In genomic region chr9:4106081-4106491, GRCh38 we compare ENCODE assay signal across 20 cellular contexts.
DNase-seq lines count a peak whose midpoint lies in the region; ATAC-seq and TF ChIP-seq lines count a peak whose summit lies in the region.
"Had no signal": no experiment of that assay in that cellular context is flagged by ENCODE, and none has a peak within 500 bp of the region (broad histone marks: within the 10 kb centered on the region; RNA-seq: fewer than 3 reads in every experiment).

No MANE protein-coding gene starts in this region.

- peaks cover 11% of the 10 kb centered on the region for H3K36me3 Mint-ChIP-seq in HFFc6 (ENCODE audit: low read depth)
- no peaks in the 10 kb centered on the region for H3K36me3 Mint-ChIP-seq in nephron (ENCODE audit: low read depth)
- H3K36me3 Mint-ChIP-seq: activated naive CD8-positive, alpha-beta T cell treated with anti-CD3 and anti-CD28 coated beads for 36 hours; CD8-positive, alpha-beta memory T cell had no signal

- peaks cover 0 to 29% (median 17%) of the 10 kb centered on the region in 9 donors for H3K4me1 ChIP-seq in heart right ventricle
- peaks cover 0 to 8% of the 10 kb centered on the region in 2 experiments; a peak in 3 of 4 replicates for H3K4me1 ChIP-seq in SK-N-SH (ENCODE audit: control insufficient read depth in 1 of 2, insufficient read depth in 2 of 2, low read depth in 1 of 2, low read length in 1 of 2)

- ATAC-seq in heart right ventricle = no peak
- no peak for ATAC-seq in GM19455 (IDR thresholded peaks at IDR 0.05; ENCODE audit: unreplicated experiment)
- no peak for ATAC-seq in GM21515 (IDR thresholded peaks at IDR 0.05; ENCODE audit: unreplicated experiment)
- ATAC-seq: activated CD8-positive, alpha-beta T cell treated with anti-CD3 and anti-CD28 coated beads, Interleukin-2, amount 10 ng/mL, durations not matched to agents 7 days and 5 days; activated T-cell treated with anti-CD3 and anti-CD28 coated beads, Interleukin-2, amount 50 U/mL, for 72 hours had no signal

- WGBS in heart right ventricle, 2 donors = 85 to 91% methylated on average over 8 of the region's 8 CpGs
- over 99% methylated on average over 8 of the region's 8 CpGs for WGBS in SK-N-SH (ENCODE audit: low lambda C conversion rate)

- no peaks in the 10 kb centered on the region for H4K20me1 ChIP-seq in SK-N-SH (ENCODE audit: insufficient read depth)

- peaks cover 2% of the 10 kb centered on the region; the same call in 1 of the 2 replicates for H3K27me3 Mint-ChIP-seq in HFFc6 (ENCODE audit: insufficient read depth)
- H3K27me3 Mint-ChIP-seq in nephron (ENCODE audit: low read depth) = no peaks in the 10 kb centered on the region

- H3K4me3 Mint-ChIP-seq in HFFc6 (no peak overlapping the region), nephron (no peak overlapping the region)
- H3K4me3 Mint-ChIP-seq: activated CD8-positive, alpha-beta T cell treated with anti-CD3 and anti-CD28 coated beads, Interleukin-2, amount 10 ng/mL, durations not matched to agents 7 days and 5 days; activated naive CD8-positive, alpha-beta T cell treated with anti-CD3 and anti-CD28 coated beads for 36 hours; activated T-cell treated with anti-CD3 and anti-CD28 coated beads, Interleukin-2, amount 50 U/mL, for 72 hours; CD8-positive, alpha-beta memory T cell; endodermal cell; neural progenitor cell had no signal

- no peak for TF ChIP-seq CTCF in HFFc6 (IDR thresholded peaks at IDR 0.05)
- TF ChIP-seq CTCF in heart right ventricle (IDR thresholded peaks at IDR 0.05) = no peak
- no peak for TF ChIP-seq CTCF in nephron (IDR thresholded peaks at IDR 0.05; ENCODE audit: unreplicated experiment in 3 of 3)
- TF ChIP-seq CTCF in SK-N-SH (IDR thresholded peaks at IDR 0.05) = no peak

- H3K9ac ChIP-seq in SK-N-SH = no peak overlapping the region
- H3K9ac ChIP-seq: neural progenitor cell had no signal

- H3K9me2 ChIP-seq in SK-N-SH = no peaks in the 10 kb centered on the region

- H3K27ac ChIP-seq in heart right ventricle (peak overlapping the region in 7 of 10 donors; percentile 11 to 70 (median 53)), SK-N-SH (ENCODE audit: low read depth in 2 of 2, low read length in 1 of 2) (no peak overlapping the region)
- H3K27ac ChIP-seq: neural progenitor cell, VCaP had no signal

- H3K36me3 ChIP-seq in heart right ventricle = no peaks in the 10 kb centered on the region
- H3K36me3 ChIP-seq in SK-N-SH (replicated peaks in 1 of 2; ENCODE audit: control insufficient read depth in 1 of 2, insufficient read depth in 2 of 2, low read length in 1 of 2) = peaks cover 0 to 4% of the 10 kb centered on the region in 2 experiments
- H3K36me3 ChIP-seq: neural progenitor cell, Peyer's patch had no signal

- no peak for DNase-seq in HFFc6
- DNase-seq in NCI-H748 treated with DMSO at 0.1 percent for 48 hours (lab: John Stamatoyannopoulos, UW) = peak; percentile 92
- DNase-seq in heart right ventricle = no peak
- no peak for DNase-seq in central memory CD4-positive, alpha-beta T cell
- DNase-seq in SK-N-SH = no peak
- DNase-seq: activated CD8-positive, alpha-beta T cell treated with anti-CD3 and anti-CD28 coated beads, Interleukin-2, amount 10 ng/mL, durations not matched to agents 7 days and 5 days; activated naive CD8-positive, alpha-beta T cell treated with anti-CD3 and anti-CD28 coated beads for 36 hours; activated T-cell treated with anti-CD3 and anti-CD28 coated beads, Interleukin-2, amount 50 U/mL, for 72 hours; CD8-positive, alpha-beta memory T cell; endodermal cell; foreskin melanocyte; NCI-H187; retina; stimulated activated CD4-positive, alpha-beta T cell treated with anti-CD3 and anti-CD28 coated beads, Interleukin-1b, Interleukin-23, amount 100 ng/mL, for 48 hours had no signal

- H3K4me1 Mint-ChIP-seq in HFFc6 (ENCODE audit: low read depth) = peaks cover 69% of the 10 kb centered on the region
- peaks cover 34% of the 10 kb centered on the region for H3K4me1 Mint-ChIP-seq in nephron
- H3K4me1 Mint-ChIP-seq: CD8-positive, alpha-beta memory T cell; endodermal cell had no signal

- H3K27ac Mint-ChIP-seq in HFFc6 (peak overlapping the region; percentile 54; the same call in 1 of the 2 replicates), nephron (peak overlapping the region in 2 of 3 experiments; percentile 11 to 19)
- H3K27ac Mint-ChIP-seq: activated CD8-positive, alpha-beta T cell treated with anti-CD3 and anti-CD28 coated beads, Interleukin-2, amount 10 ng/mL, durations not matched to agents 7 days and 5 days; activated naive CD8-positive, alpha-beta T cell treated with anti-CD3 and anti-CD28 coated beads for 36 hours; activated T-cell treated with anti-CD3 and anti-CD28 coated beads, Interleukin-2, amount 50 U/mL, for 72 hours; CD8-positive, alpha-beta memory T cell; endodermal cell; neural progenitor cell had no signal

- POLR2A ChIA-PET in SK-N-SH (lab: Yijun Ruan, JAX) = no interaction called here

- intact Hi-C loops in heart right ventricle (cut with DNase I) = no loop called here

- CTCF ChIA-PET in SK-N-SH (lab: Yijun Ruan, JAX) = interaction anchor here (1.0 to 1.2 kb wide), 2 partner anchors 12 to 373 kb away, joined by 3 to 4 read pairs; no protein-coding TSS in a partner anchor

- no peak for TF ChIP-seq EP300 in SK-N-SH (IDR thresholded peaks at IDR 0.05; ENCODE audit: borderline replicate concordance in 1 of 2, low read depth in 1 of 2, low read length in 1 of 2)

- no peaks in the 10 kb centered on the region for H3K9me3 ChIP-seq in heart right ventricle
- no peaks in the 10 kb centered on the region for H3K9me3 ChIP-seq in SK-N-SH
- H3K9me3 ChIP-seq: Peyer's patch had no signal

- peaks cover 6% of the 10 kb centered on the region for H3F3A ChIP-seq in SK-N-SH (replicated peaks; ENCODE audit: insufficient read depth)

- no peak for TF ChIP-seq RAD21 in SK-N-SH (IDR thresholded peaks at IDR 0.05; ENCODE audit: low read length)

- peaks cover 69% of the 10 kb centered on the region for H3K79me2 ChIP-seq in SK-N-SH (ENCODE audit: insufficient read depth)

- no peaks in the 10 kb centered on the region; the same call in 1 of the 2 replicates for H3K9me3 Mint-ChIP-seq in HFFc6
- peaks cover 4% of the 10 kb centered on the region for H3K9me3 Mint-ChIP-seq in nephron
- H3K9me3 Mint-ChIP-seq: activated naive CD8-positive, alpha-beta T cell treated with anti-CD3 and anti-CD28 coated beads for 36 hours; CD8-positive, alpha-beta memory T cell; endodermal cell had no signal

- H2AFZ ChIP-seq in SK-N-SH (ENCODE audit: low read depth) = no peak overlapping the region
- H2AFZ ChIP-seq: neural progenitor cell had no signal

- H3K27me3 ChIP-seq in heart right ventricle = no peaks in the 10 kb centered on the region
- no peaks in the 10 kb centered on the region for H3K27me3 ChIP-seq in SK-N-SH (ENCODE audit: insufficient read depth)
- H3K27me3 ChIP-seq: neural progenitor cell, Peyer's patch had no signal

- H3K4me2 ChIP-seq in SK-N-SH = no peak overlapping the region
- H3K4me2 ChIP-seq: neural progenitor cell had no signal

- H3K4me3 ChIP-seq in heart right ventricle = no peak overlapping the region
- H3K4me3 ChIP-seq in SK-N-SH (ENCODE audit: low read depth in 2 of 2, low read length in 1 of 2) = no peak overlapping the region
- H3K4me3 ChIP-seq: neural progenitor cell, Peyer's patch had no signal

TF ChIP-seq in SK-N-SH, 30 proteins besides CTCF, POLR2A, EP300 and RAD21 (continues in another document):
- no peak for TF ChIP-seq YY1 (IDR thresholded peaks at IDR 0.05; ENCODE audit: low read depth)
- no peak for TF ChIP-seq MEF2A (IDR thresholded peaks at IDR 0.05; ENCODE audit: borderline replicate concordance, low read depth)
- TF ChIP-seq IRF3 (IDR thresholded peaks at IDR 0.05; ENCODE audit: low read depth, low read length) = no peak
- TF ChIP-seq TCF12 (IDR thresholded peaks at IDR 0.05) = no peak
- no peak for TF ChIP-seq NRF1 (IDR thresholded peaks at IDR 0.05; ENCODE audit: low read depth, low read length)
- TF ChIP-seq RXRA (IDR thresholded peaks at IDR 0.05; ENCODE audit: borderline replicate concordance, low read depth) = no peak
- no peak for TF ChIP-seq ELF1 (IDR thresholded peaks at IDR 0.05)
- no peak for TF ChIP-seq POLR2AphosphoS5 (IDR thresholded peaks at IDR 0.05; ENCODE audit: low read depth, low read length)
- no peak for TF ChIP-seq PBX3 (IDR thresholded peaks at IDR 0.05)
- no peak for TF ChIP-seq USF1 (IDR thresholded peaks at IDR 0.05; ENCODE audit: borderline replicate concordance, low read depth)
- no peak for TF ChIP-seq RCOR1 (IDR thresholded peaks at IDR 0.05; ENCODE audit: low read length)
- no peak for TF ChIP-seq CHD2 (IDR thresholded peaks at IDR 0.05; ENCODE audit: low read length, partially characterized antibody)
- no peak for TF ChIP-seq FOXM1 (IDR thresholded peaks at IDR 0.05; ENCODE audit: low read depth)
- no peak for TF ChIP-seq EZH2phosphoT487 (IDR thresholded peaks at IDR 0.05; ENCODE audit: borderline replicate concordance, low read depth)
- TF ChIP-seq NFIC (IDR thresholded peaks at IDR 0.05; ENCODE audit: borderline replicate concordance) = no peak
- TF ChIP-seq SMC3 (IDR thresholded peaks at IDR 0.05; ENCODE audit: low read depth, low read length) = no peak
- TF ChIP-seq RFX5 (IDR thresholded peaks at IDR 0.05; ENCODE audit: low read length) = no peak

Comparison
In these comparisons a context has a peak if more than half of its experiments do, and no peak if none do; other contexts are left out.
1. H3K27ac ChIP-seq: peak in heart right ventricle (7 of 10); none in SK-N-SH (0 of 2).